Comparison of ENCODE assay signal across 31 cellular contexts in the genomic region with DNA sequence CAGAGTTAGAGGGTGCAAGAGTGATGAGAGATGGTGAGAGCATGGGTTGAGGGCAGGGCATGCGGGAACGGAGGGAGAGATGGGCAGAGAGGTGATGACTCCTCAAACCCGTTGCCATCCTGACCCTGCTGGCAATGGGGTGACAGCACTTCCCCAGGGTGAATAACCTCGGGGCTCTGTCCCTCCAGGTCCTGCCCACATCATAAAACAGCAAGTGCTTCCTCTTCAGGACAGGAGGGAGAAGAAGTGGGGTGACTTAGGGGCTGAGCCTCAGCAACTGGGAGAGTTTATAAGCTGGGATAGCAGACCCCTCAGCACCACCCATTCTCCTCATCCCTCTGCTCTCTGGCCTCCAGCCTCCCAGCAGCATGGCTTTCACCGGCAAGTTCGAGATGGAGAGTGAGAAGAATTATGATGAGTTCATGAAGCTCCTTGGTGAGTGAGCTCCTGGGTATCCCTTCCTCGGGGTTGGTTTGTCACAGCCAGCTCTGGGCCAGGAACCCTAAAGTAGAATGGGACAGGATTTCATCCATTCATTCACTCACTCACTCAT. TPM values are rescaled to one million over a fixed set of nuclear protein-coding genes. Genes with fewer than 3 reads are reported as not detected.
"Had no signal": no experiment of that assay in that cellular context is flagged by ENCODE, and none has a peak within 500 bp of the region (broad histone marks: within the 10 kb centered on the region; RNA-seq: fewer than 3 reads in every experiment).

A gene with protein sequence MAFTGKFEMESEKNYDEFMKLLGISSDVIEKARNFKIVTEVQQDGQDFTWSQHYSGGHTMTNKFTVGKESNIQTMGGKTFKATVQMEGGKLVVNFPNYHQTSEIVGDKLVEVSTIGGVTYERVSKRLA (plus strand): TSS at position 317 of the 553 bp plus-strand sequence. CDS start 52 bp downstream, at position 369.

- ATAC-seq: gastroesophageal sphincter; left lung; lower lobe of right lung; natural killer cell treated with Interleukin-12 subunit alpha and Interleukin-12 subunit beta and Interleukin-15 and Interleukin-18, amount 100 ng/mL, for 72 hours; psoas muscle; sciatic nerve; stimulated activated memory B cell treated with anti-CD40 and anti-IgM and Interleukin-4, amounts not matched to agents 10 μg/mL and 1 μg/mL and 100 μg/mL, for 72 hours; stimulated activated naive CD8-positive, alpha-beta T cell treated with anti-CD3 and anti-CD28 coated beads, Interleukin-15, amount 100 ng/mL, for 72 hours had no signal

- H3K27ac Mint-ChIP-seq: immature natural killer cell; memory B cell; mesothelial cell of epicardium; stimulated activated naive CD8-positive, alpha-beta T cell treated with anti-CD3 and anti-CD28 coated beads, Interleukin-15, amount 100 ng/mL, for 72 hours; type B pancreatic cell had no signal

- H3K36me3 ChIP-seq: esophagus muscularis mucosa, gastroesophageal sphincter, left lung, lower lobe of right lung, spleen, thoracic aorta had no signal

- FAIRE-seq: keratinocyte, urothelium cell line had no signal

- H3K27me3 ChIP-seq: dorsolateral prefrontal cortex, esophagus muscularis mucosa, gastroesophageal sphincter, left lung, spleen had no signal

- H3K9ac ChIP-seq: parathyroid adenoma had no signal

- DNase-seq: dorsolateral prefrontal cortex; effector CD8-positive, alpha-beta T cell; immature natural killer cell; left lung; lower lobe of right lung; psoas muscle; spleen; stimulated activated CD4-positive, alpha-beta T cell treated with anti-CD3 and anti-CD28 coated beads, Interleukin-15, amount 100 ng/mL, for 24 hours; stimulated activated CD4-positive, alpha-beta T cell treated with anti-CD3 and anti-CD28 coated beads, Interleukin-1b, Interleukin-23, amount 100 ng/mL, for 48 hours; stimulated activated CD4-positive, alpha-beta T cell treated with anti-CD3 and anti-CD28 coated beads, Interleukin-4, amount 100 ng/mL, for 24 hours; stimulated activated naive CD8-positive, alpha-beta T cell treated with anti-CD3 and anti-CD28 coated beads, Interleukin-15, amount 100 ng/mL, for 72 hours had no signal

- H3K79me2 ChIP-seq: parathyroid adenoma had no signal

- H3K36me3 Mint-ChIP-seq: immature natural killer cell; memory B cell; mesothelial cell of epicardium; natural killer cell treated with Interleukin-12 subunit alpha and Interleukin-12 subunit beta and Interleukin-15 and Interleukin-18, amount 100 ng/mL, for 72 hours; stimulated activated memory B cell treated with anti-CD40 and anti-IgM and Interleukin-4, amounts not matched to agents 10 μg/mL and 1 μg/mL and 100 μg/mL, for 72 hours; type B pancreatic cell had no signal

- H3K4me1 ChIP-seq: esophagus muscularis mucosa, gastroesophageal sphincter, left lung, lower lobe of right lung, psoas muscle had no signal

- H3K27ac ChIP-seq: coronary artery, dorsolateral prefrontal cortex, esophagus muscularis mucosa, gastroesophageal sphincter, parathyroid adenoma, psoas muscle, spleen, thoracic aorta had no signal

- H3K27me3 Mint-ChIP-seq: memory B cell; natural killer cell treated with Interleukin-12 subunit alpha and Interleukin-12 subunit beta and Interleukin-15 and Interleukin-18, amount 100 ng/mL, for 72 hours; stimulated activated naive CD8-positive, alpha-beta T cell treated with anti-CD3 and anti-CD28 coated beads, Interleukin-15, amount 100 ng/mL, for 72 hours had no signal

- H3K4me1 Mint-ChIP-seq: memory B cell; mesothelial cell of epicardium; stimulated activated naive CD8-positive, alpha-beta T cell treated with anti-CD3 and anti-CD28 coated beads, Interleukin-15, amount 100 ng/mL, for 72 hours had no signal

- H3K9me3 Mint-ChIP-seq: immature natural killer cell; memory B cell; mesothelial cell of epicardium; natural killer cell treated with Interleukin-12 subunit alpha and Interleukin-12 subunit beta and Interleukin-15 and Interleukin-18, amount 100 ng/mL, for 72 hours; stimulated activated memory B cell treated with anti-CD40 and anti-IgM and Interleukin-4, amounts not matched to agents 10 μg/mL and 1 μg/mL and 100 μg/mL, for 72 hours; stimulated activated naive CD8-positive, alpha-beta T cell treated with anti-CD3 and anti-CD28 coated beads, Interleukin-15, amount 100 ng/mL, for 72 hours; type B pancreatic cell had no signal

- H3K4me3 ChIP-seq: coronary artery, dorsolateral prefrontal cortex, esophagus muscularis mucosa, gastroesophageal sphincter, left lung, lower lobe of right lung, psoas muscle, spleen, thoracic aorta had no signal

- H3K4me3 Mint-ChIP-seq: immature natural killer cell; memory B cell; mesothelial cell of epicardium; natural killer cell treated with Interleukin-12 subunit alpha and Interleukin-12 subunit beta and Interleukin-15 and Interleukin-18, amount 100 ng/mL, for 72 hours; stimulated activated memory B cell treated with anti-CD40 and anti-IgM and Interleukin-4, amounts not matched to agents 10 μg/mL and 1 μg/mL and 100 μg/mL, for 72 hours; stimulated activated naive CD8-positive, alpha-beta T cell treated with anti-CD3 and anti-CD28 coated beads, Interleukin-15, amount 100 ng/mL, for 72 hours; type B pancreatic cell had no signal

- H3K9me3 ChIP-seq: esophagus muscularis mucosa, gastroesophageal sphincter, left lung, lower lobe of right lung, psoas muscle, spleen, thoracic aorta had no signal

RNA-seq across cellular contexts. Expression of the gene that starts here (rescaled TPM):
- total RNA-seq: chondrocyte; esophagus muscularis mucosa; fibroblast of villous mesenchyme; gastroesophageal sphincter; mesothelial cell of epicardium; mucosa of gallbladder; myocyte; natural killer cell treated with Interleukin-12 subunit alpha and Interleukin-12 subunit beta and Interleukin-15 and Interleukin-18, amount 100 ng/mL, for 72 hours; omental fat pad; sciatic nerve; skeletal muscle tissue; spleen; subcutaneous adipose tissue; thoracic aorta had no signal
- polyA plus RNA-seq: immature natural killer cell had no signal
